8 cellular contexts compared by ENCODE assay signal in the genomic region with DNA sequence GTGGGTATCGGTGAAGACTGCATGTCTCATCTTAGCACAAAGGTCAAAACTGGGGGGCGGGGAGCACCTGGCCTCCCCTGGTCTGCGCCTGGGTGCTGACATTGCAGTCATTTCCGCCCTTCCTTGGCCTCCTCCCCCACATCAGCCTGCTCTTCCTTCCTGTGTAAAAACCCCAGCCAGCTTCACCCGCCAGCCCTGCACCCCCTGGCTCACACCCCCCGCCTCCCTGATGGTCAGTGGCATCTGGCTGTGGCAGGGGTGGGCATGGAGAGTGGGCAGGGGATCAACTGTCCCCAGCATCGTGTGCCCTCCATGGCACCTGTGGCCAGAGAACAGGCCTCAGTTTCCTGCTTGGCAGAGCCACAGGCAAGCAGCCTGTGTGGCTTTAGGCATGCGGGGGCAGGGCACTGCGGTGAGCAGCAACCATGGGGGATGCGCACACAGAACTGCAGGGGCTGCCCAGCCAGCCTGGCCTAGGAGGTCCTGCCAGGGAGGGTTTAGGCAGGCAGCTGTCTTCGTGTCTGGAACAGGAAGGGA. TPM values are rescaled to one million over a fixed set of nuclear protein-coding genes. Genes with fewer than 3 reads are reported as not detected.
DNase-seq lines count a peak whose midpoint lies in the region; ATAC-seq and TF ChIP-seq lines count a peak whose summit lies in the region.

No MANE protein-coding gene starts in this region.

- CTCF ChIA-PET in PC-9 (lab: Charles Lee) = interaction anchor here (0.8 kb wide), 1 partner anchor 23 kb away, joined by 9 read pairs; no protein-coding TSS in a partner anchor

- H2AFZ ChIP-seq in PC-9 = no peak overlapping the region

- H3K4me1 ChIP-seq in PC-9 (replicated peaks; ENCODE audit: insufficient read depth) = peaks cover 88% of the 10 kb centered on the region

- DNase-seq in GM12864 (ENCODE audit: low read depth) (peak; percentile 80), PC-9 (no peak), lung microvascular endothelial cell (ENCODE audit: low read depth in 2 of 2) (peak; percentile 63 to 76), SK-N-DZ (ENCODE audit: low spot score) (no peak), LoVo (ENCODE audit: low spot score) (no peak)
- DNase-seq in activated effector memory CD4-positive, alpha-beta T cell treated with anti-CD3 and anti-CD28 coated beads, Interleukin-2, amount 50 U/mL, for 16 hours = peak; percentile 93
- peak; percentile 85 to 89 for DNase-seq in stimulated activated CD8-positive, alpha-beta memory T cell treated with anti-CD3 and anti-CD28 coated beads, Interleukin-7, amount 100 ng/mL, for 4 hours (ENCODE audit: low read depth in 2 of 2)

- H4K20me1 ChIP-seq in PC-9 (ENCODE audit: insufficient read depth) = peaks cover 23% of the 10 kb centered on the region

- ATAC-seq in HG02678 (IDR thresholded peaks at IDR 0.05; ENCODE audit: unreplicated experiment) = peak; percentile 87

- H3K79me2 ChIP-seq in PC-9 (ENCODE audit: low read depth) = peaks cover 79% of the 10 kb centered on the region

- H3K9me2 ChIP-seq in PC-9 (ENCODE audit: insufficient read depth) = no peaks in the 10 kb centered on the region

- no peaks in the 10 kb centered on the region for H3K27me3 ChIP-seq in PC-9 (ENCODE audit: insufficient read depth, low read depth)

- H3K4me2 ChIP-seq in PC-9 = peak overlapping the region; percentile 80

- peaks cover 90% of the 10 kb centered on the region for H3F3A ChIP-seq in PC-9 (ENCODE audit: insufficient read depth, low read depth)

- H3K36me3 ChIP-seq in PC-9 (ENCODE audit: low read depth) = peaks cover 15% of the 10 kb centered on the region; the same call in 1 of the 2 replicates

- H3K9me3 ChIP-seq in PC-9 (ENCODE audit: insufficient read depth, low read depth) = no peaks in the 10 kb centered on the region

- intact Hi-C loops in PC-9 (cut with micrococcal nuclease; ENCODE audit: unreplicated experiment) = no loop called here

- H3K4me3 ChIP-seq in GM12864 (ENCODE audit: low read depth, low read length) = peak overlapping the region; percentile 28
- H3K4me3 ChIP-seq in PC-9 = peak overlapping the region; percentile 32; the same call in 1 of the 2 replicates

- POLR2A ChIA-PET in PC-9 (lab: Charles Lee; ENCODE audit: unreplicated experiment) = interaction anchor here (0.6 to 1.3 kb wide), 2 partner anchors 28 to 51 kb away, joined by 3 to 4 read pairs; no protein-coding TSS in a partner anchor

- peak overlapping the region; percentile 90 for H3K27ac ChIP-seq in PC-9

- no peak for TF ChIP-seq CTCF in GM12864 (IDR thresholded peaks at IDR 0.05; ENCODE audit: low read depth, low read length, missing control alignments)
- TF ChIP-seq CTCF in PC-9 (conservative IDR thresholded peaks at IDR 0.05) = no peak

- no TSS peak for BruUV-seq in PC-9 (replicated peaks; lab: Mats Ljungman, UMichigan)

RNA-seq across cellular contexts. Expression of gene LASP1, which starts 29.0 kb away (rescaled TPM):
- total RNA-seq in PC-9 (2021) (220 and 309 TPM in 2 replicates), lung microvascular endothelial cell (50.8 and 60.4 TPM in 2 replicates)
- 33.0 and 37.4 TPM in 2 replicates for polyA plus RNA-seq in SK-N-DZ (2014; cell fraction: cytosol; rRNA removed)
- polyA plus RNA-seq in SK-N-DZ (2014; cell fraction: nucleus; rRNA removed) = 15.7 and 18.3 TPM in 2 replicates

RNA-seq across cellular contexts. Expression of gene RPL23, which starts 45.4 kb away (rescaled TPM):
- 1,146 and 1,262 TPM in 2 replicates for total RNA-seq in PC-9 (2021)
- total RNA-seq in lung microvascular endothelial cell = 1,108 and 1,906 TPM in 2 replicates
- 2,846 and 2,901 TPM in 2 replicates for polyA plus RNA-seq in SK-N-DZ (2014; cell fraction: cytosol; rRNA removed)
- 2,361 and 2,387 TPM in 2 replicates for polyA plus RNA-seq in SK-N-DZ (2014; cell fraction: nucleus; rRNA removed)

Comparison
In these comparisons a context has a peak if more than half of its experiments do, and no peak if none do; other contexts are left out.
1. DNase-seq: peak in GM12864 (single experiment), activated effector memory CD4-positive, alpha-beta T cell treated with anti-CD3 and anti-CD28 coated beads, Interleukin-2, amount 50 U/mL, for 16 hours (single experiment), lung microvascular endothelial cell (2 of 2) and stimulated activated CD8-positive, alpha-beta memory T cell treated with anti-CD3 and anti-CD28 coated beads, Interleukin-7, amount 100 ng/mL, for 4 hours (2 of 2); none in PC-9 (0 of 2), SK-N-DZ (single experiment) and LoVo (single experiment).